26 cellular contexts compared by ENCODE assay signal in genomic region chr10:15865304-15865703, GRCh38.
"Had no signal": no experiment of that assay in that cellular context is flagged by ENCODE, and none has a peak within 500 bp of the region (broad histone marks: within the 10 kb centered on the region; RNA-seq: fewer than 3 reads in every experiment).

No MANE protein-coding gene starts in this region.

- H3K36me3 ChIP-seq: colonic mucosa, esophagus squamous epithelium, gastrocnemius medialis, heart right ventricle, left lung, lower lobe of right lung had no signal

- H3K4me1 Mint-ChIP-seq: mesothelial cell of epicardium had no signal

- H3K4me1 ChIP-seq: colonic mucosa, left lung had no signal

- H3K9me3 Mint-ChIP-seq: dendritic cell treated with granulocyte-macrophage colony-stimulating factor and Interleukin-4, amounts not matched to agents 40 ng/mL and 50 ng/mL, for 4 days; effector memory CD8-positive, alpha-beta T cell had no signal

- ATAC-seq: effector memory CD8-positive, alpha-beta T cell; esophagus mucosa; gastrocnemius medialis; heart right ventricle; left cardiac atrium; left lung; left ventricle myocardium superior; lower lobe of right lung had no signal

- H3K27ac ChIP-seq: colonic mucosa, epithelial cell of prostate, esophagus squamous epithelium, gastrocnemius medialis, heart right ventricle, left lung, lower lobe of right lung had no signal

- H3K27me3 ChIP-seq: colonic mucosa had no signal

- H3K4me3 ChIP-seq: colonic mucosa, esophagus squamous epithelium, gastrocnemius medialis, heart right ventricle, left lung, lower lobe of right lung had no signal

- DNase-seq: colonic mucosa; cortex of kidney; effector CD8-positive, alpha-beta T cell; effector memory CD8-positive, alpha-beta T cell; endodermal cell; erythroblast; esophagus squamous epithelium; foreskin fibroblast; foreskin melanocyte; gastrocnemius medialis; glutamatergic neuron; head of caudate nucleus; heart right ventricle; hippocampal formation; left cardiac atrium; left lung; left ventricle myocardium superior; lower lobe of right lung; mesenchymal stem cell had no signal

- H3K36me3 Mint-ChIP-seq: mesothelial cell of epicardium had no signal

- H3K4me3 Mint-ChIP-seq: dendritic cell treated with granulocyte-macrophage colony-stimulating factor and Interleukin-4, amounts not matched to agents 40 ng/mL and 50 ng/mL, for 4 days; effector memory CD8-positive, alpha-beta T cell; endodermal cell; mesothelial cell of epicardium had no signal

- H3K27ac Mint-ChIP-seq: dendritic cell treated with granulocyte-macrophage colony-stimulating factor and Interleukin-4, amounts not matched to agents 40 ng/mL and 50 ng/mL, for 4 days; effector memory CD8-positive, alpha-beta T cell; endodermal cell; mesothelial cell of epicardium had no signal

- H3K9me3 ChIP-seq: colonic mucosa, esophagus squamous epithelium, gastrocnemius medialis, left lung, lower lobe of right lung had no signal

- FAIRE-seq: endometrium, islet of Langerhans, keratinocyte had no signal
